ENCODE assay signal across 21 cellular contexts in genomic region chr16:68920349-68920748, GRCh38.
"Had no signal": no experiment of that assay in that cellular context is flagged by ENCODE, and none has a peak within 500 bp of the region (broad histone marks: within the 10 kb centered on the region; RNA-seq: fewer than 3 reads in every experiment).

No MANE protein-coding gene starts in this region.

- H3K4me3 ChIP-seq: dorsolateral prefrontal cortex, hepatocyte, lung, psoas muscle, right lobe of liver, spleen, testis, tibial nerve had no signal

- DNase-seq: cortex of kidney; dorsolateral prefrontal cortex; effector CD8-positive, alpha-beta T cell; foreskin melanocyte; head of caudate nucleus; left colon; left ventricle myocardium superior; naive thymus-derived CD8-positive, alpha-beta T cell; psoas muscle; retina; right lobe of liver; spleen; stimulated activated CD4-positive, alpha-beta T cell treated with anti-CD3 and anti-CD28 coated beads, Interleukin-2, amount 100 ng/mL, for 24 hours; stimulated activated CD4-positive, alpha-beta T cell treated with anti-CD3 and anti-CD28 coated beads, Interleukin-4, amount 100 ng/mL, for 4 hours; stimulated activated naive B cell treated with anti-CD40 and anti-IgM and Interleukin-4, amounts not matched to agents 10 μg/mL and 1 μg/mL and 100 μg/mL, for 72 hours; stimulated activated naive CD8-positive, alpha-beta T cell treated with anti-CD3 and anti-CD28 coated beads, Interleukin-15, amount 100 ng/mL, for 72 hours; testis had no signal

- H3K4me3 Mint-ChIP-seq: naive thymus-derived CD8-positive, alpha-beta T cell; stimulated activated naive B cell treated with anti-CD40 and anti-IgM and Interleukin-4, amounts not matched to agents 10 μg/mL and 1 μg/mL and 100 μg/mL, for 72 hours; stimulated activated naive CD8-positive, alpha-beta T cell treated with anti-CD3 and anti-CD28 coated beads, Interleukin-15, amount 100 ng/mL, for 72 hours had no signal

- H3K27me3 ChIP-seq: dorsolateral prefrontal cortex, hepatocyte, neutrophil, right lobe of liver, spleen, testis, tibial nerve had no signal

- H3K9me3 ChIP-seq: neutrophil, psoas muscle, right lobe of liver, spleen, testis, tibial nerve had no signal

- H3K4me1 ChIP-seq: psoas muscle, spleen, testis, tibial nerve had no signal

- H3K4me2 ChIP-seq: hepatocyte had no signal

- H3K9me3 Mint-ChIP-seq: naive thymus-derived CD8-positive, alpha-beta T cell; stimulated activated naive B cell treated with anti-CD40 and anti-IgM and Interleukin-4, amounts not matched to agents 10 μg/mL and 1 μg/mL and 100 μg/mL, for 72 hours; stimulated activated naive CD8-positive, alpha-beta T cell treated with anti-CD3 and anti-CD28 coated beads, Interleukin-15, amount 100 ng/mL, for 72 hours had no signal

- H3K27ac Mint-ChIP-seq: stimulated activated naive B cell treated with anti-CD40 and anti-IgM and Interleukin-4, amounts not matched to agents 10 μg/mL and 1 μg/mL and 100 μg/mL, for 72 hours; stimulated activated naive CD8-positive, alpha-beta T cell treated with anti-CD3 and anti-CD28 coated beads, Interleukin-15, amount 100 ng/mL, for 72 hours had no signal

- H3K4me1 Mint-ChIP-seq: naive thymus-derived CD8-positive, alpha-beta T cell; stimulated activated naive B cell treated with anti-CD40 and anti-IgM and Interleukin-4, amounts not matched to agents 10 μg/mL and 1 μg/mL and 100 μg/mL, for 72 hours; stimulated activated naive CD8-positive, alpha-beta T cell treated with anti-CD3 and anti-CD28 coated beads, Interleukin-15, amount 100 ng/mL, for 72 hours had no signal

- H2AFZ ChIP-seq: hepatocyte had no signal

- H3K79me2 ChIP-seq: hepatocyte had no signal

- ATAC-seq: left colon; left ventricle myocardium superior; naive thymus-derived CD8-positive, alpha-beta T cell; psoas muscle; right lobe of liver; stimulated activated naive B cell treated with anti-CD40 and anti-IgM and Interleukin-4, amounts not matched to agents 10 μg/mL and 1 μg/mL and 100 μg/mL, for 72 hours; stimulated activated naive CD8-positive, alpha-beta T cell treated with anti-CD3 and anti-CD28 coated beads, Interleukin-15, amount 100 ng/mL, for 72 hours had no signal

- H3K27ac ChIP-seq: dorsolateral prefrontal cortex, neutrophil, psoas muscle, right lobe of liver, spleen, testis, tibial nerve had no signal

- H3K27me3 Mint-ChIP-seq: naive thymus-derived CD8-positive, alpha-beta T cell; stimulated activated naive B cell treated with anti-CD40 and anti-IgM and Interleukin-4, amounts not matched to agents 10 μg/mL and 1 μg/mL and 100 μg/mL, for 72 hours; stimulated activated naive CD8-positive, alpha-beta T cell treated with anti-CD3 and anti-CD28 coated beads, Interleukin-15, amount 100 ng/mL, for 72 hours had no signal
